ENCODE assay signal across 38 cellular contexts in genomic region chr12:12936983-12937491, GRCh38. TPM values are rescaled to one million over a fixed set of nuclear protein-coding genes. Genes with fewer than 3 reads are reported as not detected.
"Had no signal": no experiment of that assay in that cellular context is flagged by ENCODE, and none has a peak within 500 bp of the region (broad histone marks: within the 10 kb centered on the region; RNA-seq: fewer than 3 reads in every experiment).

No MANE protein-coding gene starts in this region.

- DNase-seq: activated B cell treated with CpG ODN at 0.5 μM for 24 hours; activated CD4-positive, alpha-beta T cell treated with anti-CD3 and anti-CD28 coated beads for 48 hours; activated CD4-positive, alpha-beta T cell treated with anti-CD3 and anti-CD28 coated beads, Interleukin-2, amount 50 U/mL, for 1 hour; activated CD4-positive, alpha-beta T cell treated with anti-CD3 and anti-CD28 coated beads, Interleukin-2, amount 50 U/mL, for 48 hours; activated CD8-positive, alpha-beta memory T cell treated with anti-CD3 and anti-CD28 coated beads for 24 hours; activated CD8-positive, alpha-beta T cell treated with anti-CD3 and anti-CD28 coated beads for 36 hours; activated effector memory CD4-positive, alpha-beta T cell treated with Interleukin-2 at 50 U/mL for 16 hours; activated naive CD4-positive, alpha-beta T cell treated with anti-CD3 and anti-CD28 coated beads for 36 hours; activated naive CD8-positive, alpha-beta T cell treated with anti-CD3 and anti-CD28 coated beads for 36 hours; activated naive CD8-positive, alpha-beta T cell treated with anti-CD3 and anti-CD28 coated beads, Interleukin-2, amount 50 U/mL, for 24 hours; activated T-cell treated with anti-CD3 and anti-CD28 coated beads for 4 hours; activated T-cell treated with anti-CD3 and anti-CD28 coated beads, Interleukin-2, amount 50 U/mL, for 24 hours; activated T-cell treated with anti-CD3 and anti-CD28 coated beads, Interleukin-2, amount 50 U/mL, for 72 hours; adrenal gland; amygdala; aorta; body of pancreas; caudate nucleus; cortex of kidney; dermis blood vessel endothelial cell; effector CD4-positive, alpha-beta T cell; effector memory CD8-positive, alpha-beta T cell; erythroblast; esophagus squamous epithelium; foreskin melanocyte; T-helper 1 cell; T-helper 17 cell; T1000; WERI-Rb-1 had no signal

- H3K36me3 Mint-ChIP-seq: activated naive CD4-positive, alpha-beta T cell treated with anti-CD3 and anti-CD28 coated beads, Interleukin-2, amount 50 U/mL, for 24 hours; activated naive CD8-positive, alpha-beta T cell treated with anti-CD3 and anti-CD28 coated beads for 36 hours had no signal

- H3K27ac Mint-ChIP-seq: activated B cell treated with CpG ODN at 0.5 μM for 24 hours; activated CD8-positive, alpha-beta T cell treated with anti-CD3 and anti-CD28 coated beads for 36 hours; activated naive CD4-positive, alpha-beta T cell treated with anti-CD3 and anti-CD28 coated beads for 36 hours; activated naive CD4-positive, alpha-beta T cell treated with anti-CD3 and anti-CD28 coated beads, Interleukin-2, amount 50 U/mL, for 24 hours; activated naive CD8-positive, alpha-beta T cell treated with anti-CD3 and anti-CD28 coated beads for 36 hours; activated naive CD8-positive, alpha-beta T cell treated with anti-CD3 and anti-CD28 coated beads, Interleukin-2, amount 50 U/mL, for 24 hours; activated T-cell treated with anti-CD3 and anti-CD28 coated beads, Interleukin-2, amount 50 U/mL, for 24 hours; activated T-cell treated with anti-CD3 and anti-CD28 coated beads, Interleukin-2, amount 50 U/mL, for 72 hours; activated T-helper 17 cell treated with anti-CD3 and anti-CD28 coated beads, Interleukin-2, amount 50 U/mL, for 72 hours; effector memory CD8-positive, alpha-beta T cell; T-helper 17 cell; T-helper 2 cell treated with Interferon-gamma antibody and Interleukin-4, amounts not matched to agents 5 μg/mL and 100 μg/mL, for 36 hours had no signal

- H3K9me3 Mint-ChIP-seq: activated B cell treated with CpG ODN at 0.5 μM for 24 hours; activated CD8-positive, alpha-beta T cell treated with anti-CD3 and anti-CD28 coated beads for 36 hours; activated naive CD4-positive, alpha-beta T cell treated with anti-CD3 and anti-CD28 coated beads for 36 hours; activated naive CD4-positive, alpha-beta T cell treated with anti-CD3 and anti-CD28 coated beads, Interleukin-2, amount 50 U/mL, for 24 hours; activated naive CD8-positive, alpha-beta T cell treated with anti-CD3 and anti-CD28 coated beads for 36 hours; activated naive CD8-positive, alpha-beta T cell treated with anti-CD3 and anti-CD28 coated beads, Interleukin-2, amount 50 U/mL, for 24 hours; activated T-cell treated with anti-CD3 and anti-CD28 coated beads, Interleukin-2, amount 50 U/mL, for 24 hours; activated T-cell treated with anti-CD3 and anti-CD28 coated beads, Interleukin-2, amount 50 U/mL, for 72 hours; activated T-helper 17 cell treated with anti-CD3 and anti-CD28 coated beads, Interleukin-2, amount 50 U/mL, for 72 hours; effector memory CD8-positive, alpha-beta T cell; T-helper 2 cell treated with Interferon-gamma antibody and Interleukin-4, amounts not matched to agents 5 μg/mL and 100 μg/mL, for 36 hours had no signal

- H3K27me3 Mint-ChIP-seq: activated CD8-positive, alpha-beta T cell treated with anti-CD3 and anti-CD28 coated beads for 36 hours; activated naive CD4-positive, alpha-beta T cell treated with anti-CD3 and anti-CD28 coated beads, Interleukin-2, amount 50 U/mL, for 24 hours; activated naive CD8-positive, alpha-beta T cell treated with anti-CD3 and anti-CD28 coated beads for 36 hours; activated naive CD8-positive, alpha-beta T cell treated with anti-CD3 and anti-CD28 coated beads, Interleukin-2, amount 50 U/mL, for 24 hours had no signal

- ATAC-seq: activated CD4-positive, CD25-positive, alpha-beta regulatory T cell treated with anti-CD3 and anti-CD28 coated beads, Interleukin-2, amount 50 U/mL, for 24 hours; activated CD8-positive, alpha-beta T cell treated with anti-CD3 and anti-CD28 coated beads for 36 hours; activated naive CD8-positive, alpha-beta T cell treated with anti-CD3 and anti-CD28 coated beads, Interleukin-2, amount 50 U/mL, for 24 hours; activated T-cell treated with anti-CD3 and anti-CD28 coated beads, Interleukin-2, amount 50 U/mL, for 72 hours; activated T-helper 17 cell treated with anti-CD3 and anti-CD28 coated beads, Interleukin-2, amount 50 U/mL, for 72 hours; body of pancreas; effector memory CD8-positive, alpha-beta T cell; gastroesophageal sphincter; T-helper 17 cell had no signal

- H3K4me3 Mint-ChIP-seq: activated B cell treated with CpG ODN at 0.5 μM for 24 hours; activated CD8-positive, alpha-beta T cell treated with anti-CD3 and anti-CD28 coated beads for 36 hours; activated naive CD4-positive, alpha-beta T cell treated with anti-CD3 and anti-CD28 coated beads for 36 hours; activated naive CD4-positive, alpha-beta T cell treated with anti-CD3 and anti-CD28 coated beads, Interleukin-2, amount 50 U/mL, for 24 hours; activated naive CD8-positive, alpha-beta T cell treated with anti-CD3 and anti-CD28 coated beads for 36 hours; activated naive CD8-positive, alpha-beta T cell treated with anti-CD3 and anti-CD28 coated beads, Interleukin-2, amount 50 U/mL, for 24 hours; activated T-cell treated with anti-CD3 and anti-CD28 coated beads, Interleukin-2, amount 50 U/mL, for 24 hours; activated T-cell treated with anti-CD3 and anti-CD28 coated beads, Interleukin-2, amount 50 U/mL, for 72 hours; activated T-helper 17 cell treated with anti-CD3 and anti-CD28 coated beads, Interleukin-2, amount 50 U/mL, for 72 hours; effector memory CD8-positive, alpha-beta T cell; T-helper 17 cell; T-helper 2 cell treated with Interferon-gamma antibody and Interleukin-4, amounts not matched to agents 5 μg/mL and 100 μg/mL, for 36 hours had no signal

- H3K4me1 Mint-ChIP-seq: activated B cell treated with CpG ODN at 0.5 μM for 24 hours; activated naive CD4-positive, alpha-beta T cell treated with anti-CD3 and anti-CD28 coated beads, Interleukin-2, amount 50 U/mL, for 24 hours; activated naive CD8-positive, alpha-beta T cell treated with anti-CD3 and anti-CD28 coated beads for 36 hours; activated naive CD8-positive, alpha-beta T cell treated with anti-CD3 and anti-CD28 coated beads, Interleukin-2, amount 50 U/mL, for 24 hours; activated T-helper 17 cell treated with anti-CD3 and anti-CD28 coated beads, Interleukin-2, amount 50 U/mL, for 72 hours; T-helper 17 cell had no signal

RNA-seq across cellular contexts. Expression of gene GPRC5D, which starts 14.9 kb away (rescaled TPM):
- total RNA-seq: activated CD8-positive, alpha-beta T cell treated with anti-CD3 and anti-CD28 coated beads for 36 hours; activated naive CD4-positive, alpha-beta T cell treated with anti-CD3 and anti-CD28 coated beads for 36 hours; activated naive CD8-positive, alpha-beta T cell treated with anti-CD3 and anti-CD28 coated beads for 36 hours; activated T-cell treated with anti-CD3 and anti-CD28 coated beads, Interleukin-2, amount 50 U/mL, for 72 hours; activated T-helper 17 cell treated with anti-CD3 and anti-CD28 coated beads, Interleukin-2, amount 50 U/mL, for 72 hours; adrenal gland; body of pancreas; chondrocyte; fibroblast of lung; fibroblast of villous mesenchyme; gastroesophageal sphincter; glomerular endothelial cell; T-helper 17 cell had no signal

RNA-seq across cellular contexts. Expression of gene GPRC5A, which starts 45.7 kb away (rescaled TPM):
- total RNA-seq: activated B cell treated with CpG ODN at 0.5 μM for 24 hours had no signal
